In the genomic region with DNA sequence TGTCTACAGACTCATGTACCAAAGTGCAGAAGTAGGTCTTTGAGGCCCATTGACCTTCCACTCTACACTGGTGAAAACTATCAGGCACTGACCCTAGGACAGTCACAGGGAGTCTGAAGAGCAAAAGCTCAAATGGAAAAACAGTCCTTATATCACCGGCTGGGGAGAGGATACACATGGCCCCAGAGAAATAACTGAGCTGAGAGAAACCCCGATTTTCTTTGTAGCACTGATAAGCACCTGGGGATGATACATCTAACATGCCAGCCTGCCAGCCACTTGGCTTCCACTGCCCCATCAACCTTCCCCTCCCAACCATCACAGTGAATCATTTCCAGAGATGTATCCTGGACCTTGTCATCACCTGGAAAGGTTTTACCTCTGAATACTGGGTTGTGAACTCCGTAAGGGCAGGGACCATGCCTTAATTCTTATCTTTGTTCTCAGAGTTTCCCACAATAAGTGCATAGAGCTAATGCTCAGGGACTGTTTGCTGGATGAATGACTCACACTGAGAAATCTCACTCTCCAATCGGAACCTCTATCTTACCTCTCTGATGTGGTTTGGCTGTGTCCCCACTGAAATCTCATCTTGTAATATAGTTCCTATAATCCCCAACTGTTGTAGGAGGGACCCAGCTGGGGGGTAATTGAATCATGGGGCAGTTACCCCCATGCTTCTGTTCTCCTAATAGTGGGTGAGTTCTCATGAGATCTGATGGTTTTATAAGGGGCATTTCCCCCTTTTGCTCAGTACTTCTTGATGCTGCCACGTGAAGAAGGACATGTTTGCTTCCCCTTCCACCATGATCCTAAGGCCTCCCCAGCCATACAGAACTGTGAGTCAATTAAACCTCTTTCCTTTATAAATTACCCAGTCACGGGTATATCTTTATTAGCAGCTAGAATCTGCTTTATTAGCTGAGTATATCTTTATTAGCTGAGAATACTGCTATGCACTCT, we compare ENCODE assay signal across 9 cellular contexts. TPM values are rescaled to one million over a fixed set of nuclear protein-coding genes. Genes with fewer than 3 reads are reported as not detected.
A peak's percentile ranks its signal among the peaks of the same experiment; 100 is the strongest.
DNase-seq lines count a peak whose midpoint lies in the region; TF ChIP-seq lines count a peak whose summit lies in the region.
"Had no signal": no experiment of that assay in that cellular context is flagged by ENCODE, and none has a peak within 500 bp of the region (broad histone marks: within the 10 kb centered on the region; RNA-seq: fewer than 3 reads in every experiment).

No MANE protein-coding gene starts in this region.

- no peaks in the 10 kb centered on the region for H3K36me3 ChIP-seq in BE2C

- H3K4me1 ChIP-seq in BE2C = no peaks in the 10 kb centered on the region

- no peak for TF ChIP-seq CTCF in BE2C (IDR thresholded peaks at IDR 0.05; ENCODE audit: low read depth, low read length)

- no peaks in the 10 kb centered on the region for H3K27me3 ChIP-seq in BE2C

- no peak overlapping the region for H3K4me3 ChIP-seq in BE2C (ENCODE audit: low read depth, low read length)

- H3K9me3 ChIP-seq in BE2C = no peaks in the 10 kb centered on the region

- peak; percentile 30 for DNase-seq in GM03348 (ENCODE audit: low spot score)
- DNase-seq in HCEC 1CT = peak; percentile 68
- DNase-seq in RPMI7951 (ENCODE audit: low read depth) = peak; percentile 95
- peak; percentile 92 for DNase-seq in iris pigment epithelial cell (ENCODE audit: low read depth)
- no peak for DNase-seq in Kasumi-1 (lab: John Stamatoyannopoulos, UW)
- no peak for DNase-seq in NCI-H2227 treated with DMSO at 0.1 percent for 48 hours (lab: John Stamatoyannopoulos, UW)
- no peak for DNase-seq in foreskin melanocyte
- DNase-seq in BE2C = no peak
- DNase-seq: anterior cingulate cortex had no signal

RNA-seq across cellular contexts. Expression of a gene that starts 37.1 kb away (rescaled TPM):
- 68.7 and 95.4 TPM in 2 replicates for total RNA-seq in RPMI7951 (2014; rRNA removed; shearing (Covaris generic))
- not detected for polyA plus RNA-seq in BE2C (2012; ENCODE audit: insufficient read depth, insufficient read length, low read depth)

Comparison
In these comparisons a context has a peak if more than half of its experiments do, and no peak if none do; other contexts are left out.
1. DNase-seq: peak in GM03348 (single experiment), HCEC 1CT (single experiment), RPMI7951 (single experiment) and iris pigment epithelial cell (single experiment); none in Kasumi-1 (0 of 2), NCI-H2227 treated with DMSO at 0.1 percent for 48 hours (single experiment), foreskin melanocyte (single experiment) and BE2C (single experiment).